ENCODE assay signal across 8 cellular contexts in genomic region chr11:68839953-68840641, GRCh38. TPM values are rescaled to one million over a fixed set of nuclear protein-coding genes. Genes with fewer than 3 reads are reported as not detected.
DNase-seq lines count a peak whose midpoint lies in the region; ATAC-seq and TF ChIP-seq lines count a peak whose summit lies in the region.

No MANE protein-coding gene starts in this region.

- H3K4me1 Mint-ChIP-seq in activated CD8-positive, alpha-beta T cell treated with anti-CD3 and anti-CD28 coated beads, Interleukin-2, amount 10 ng/mL, durations not matched to agents 7 days and 5 days (ENCODE audit: low read depth), result peaks cover 65% of the 10 kb centered on the region
- H3K4me1 Mint-ChIP-seq in glutamatergic neuron (ENCODE audit: low read depth, unreplicated experiment), result peaks cover 2% of the 10 kb centered on the region

- peak overlapping the region; percentile 39 for H3K4me3 ChIP-seq in retinal pigment epithelial cell (ENCODE audit: low read length)

- H3K9me3 Mint-ChIP-seq in activated CD8-positive, alpha-beta T cell treated with anti-CD3 and anti-CD28 coated beads, Interleukin-2, amount 10 ng/mL, durations not matched to agents 7 days and 5 days (ENCODE audit: insufficient read depth), result no peaks in the 10 kb centered on the region
- H3K9me3 Mint-ChIP-seq in glutamatergic neuron (ENCODE audit: unreplicated experiment), result peaks cover 7% of the 10 kb centered on the region

- no peaks in the 10 kb centered on the region for H3K27me3 Mint-ChIP-seq in activated CD8-positive, alpha-beta T cell treated with anti-CD3 and anti-CD28 coated beads, Interleukin-2, amount 10 ng/mL, durations not matched to agents 7 days and 5 days (ENCODE audit: low read depth)
- peaks cover 16% of the 10 kb centered on the region for H3K27me3 Mint-ChIP-seq in glutamatergic neuron (ENCODE audit: unreplicated experiment)

- H3K27ac Mint-ChIP-seq in activated CD8-positive, alpha-beta T cell treated with anti-CD3 and anti-CD28 coated beads, Interleukin-2, amount 10 ng/mL, durations not matched to agents 7 days and 5 days, result peak overlapping the region; percentile 96
- no peak overlapping the region for H3K27ac Mint-ChIP-seq in glutamatergic neuron (ENCODE audit: unreplicated experiment)

- peaks cover 14% of the 10 kb centered on the region for H3K36me3 Mint-ChIP-seq in activated CD8-positive, alpha-beta T cell treated with anti-CD3 and anti-CD28 coated beads, Interleukin-2, amount 10 ng/mL, durations not matched to agents 7 days and 5 days (ENCODE audit: low read depth)
- H3K36me3 Mint-ChIP-seq in glutamatergic neuron (ENCODE audit: unreplicated experiment), result peaks cover 4% of the 10 kb centered on the region

- H3K4me3 Mint-ChIP-seq in activated CD8-positive, alpha-beta T cell treated with anti-CD3 and anti-CD28 coated beads, Interleukin-2, amount 10 ng/mL, durations not matched to agents 7 days and 5 days, result peak overlapping the region; percentile 87
- H3K4me3 Mint-ChIP-seq in glutamatergic neuron (ENCODE audit: unreplicated experiment), result peak overlapping the region; percentile 85

- no peak for ATAC-seq in activated CD8-positive, alpha-beta T cell treated with anti-CD3 and anti-CD28 coated beads, Interleukin-2, amount 10 ng/mL, durations not matched to agents 7 days and 5 days

- TF ChIP-seq CTCF in glutamatergic neuron (IDR thresholded peaks at IDR 0.05; ENCODE audit: partially characterized antibody, unreplicated experiment) (no peak), retinal pigment epithelial cell (conservative IDR thresholded peaks at IDR 0.05; ENCODE audit: low read depth, low read length) (no peak)

- CTCF ChIA-PET in activated CD8-positive, alpha-beta T cell treated with anti-CD3 and anti-CD28 coated beads, Interleukin-2, amount 10 ng/mL, durations not matched to agents 7 days and 5 days (lab: Charles Lee), result no interaction called here

- POLR2A ChIA-PET in activated CD8-positive, alpha-beta T cell treated with anti-CD3 and anti-CD28 coated beads, Interleukin-2, amount 10 ng/mL, durations not matched to agents 7 days and 5 days (lab: Charles Lee), result interaction anchor here (2.0 kb wide), 1 partner anchor 10 kb away, joined by 7 read pairs; no protein-coding TSS in a partner anchor

- DNase-seq in NCI-H2107 treated with DMSO at 0.1 percent for 48 hours (lab: John Stamatoyannopoulos, UW; ENCODE audit: unreplicated experiment), result peak; percentile 19
- DNase-seq in NCI-H2107 (lab: John Stamatoyannopoulos, UW), result no peak
- peak; percentile 65 to 70 for DNase-seq in Kasumi-1 (lab: John Stamatoyannopoulos, UW)
- DNase-seq in activated CD8-positive, alpha-beta T cell treated with anti-CD3 and anti-CD28 coated beads, Interleukin-2, amount 10 ng/mL, durations not matched to agents 7 days and 5 days, result peak; percentile 46
- no peak for DNase-seq in glutamatergic neuron
- DNase-seq in retinal pigment epithelial cell (ENCODE audit: low read depth), result no peak
- DNase-seq in activated CD4-positive, CD25-positive, alpha-beta regulatory T cell treated with anti-CD3 and anti-CD28 coated beads, Interleukin-2, amount 50 U/mL, for 72 hours, result no peak
- DNase-seq in NCI-H2171 (lab: John Stamatoyannopoulos, UW), result no peak

RNA-seq across cellular contexts. Expression of gene CPT1A, which starts 1.6 kb away (rescaled TPM):
- total RNA-seq in activated CD8-positive, alpha-beta T cell treated with anti-CD3 and anti-CD28 coated beads, Interleukin-2, amount 10 ng/mL, durations not matched to agents 7 days and 5 days, result 10 to 100 TPM; 63.2 to 69.1 TPM
- total RNA-seq in glutamatergic neuron (ENCODE audit: unreplicated experiment), result 4.1 TPM

Comparison
In these comparisons a context has a peak if more than half of its experiments do, and no peak if none do; other contexts are left out.
1. DNase-seq: peak in NCI-H2107 treated with DMSO at 0.1 percent for 48 hours (single experiment), Kasumi-1 (2 of 2) and activated CD8-positive, alpha-beta T cell treated with anti-CD3 and anti-CD28 coated beads, Interleukin-2, amount 10 ng/mL, durations not matched to agents 7 days and 5 days (single experiment); none in NCI-H2107 (single experiment), glutamatergic neuron (single experiment), retinal pigment epithelial cell (single experiment), activated CD4-positive, CD25-positive, alpha-beta regulatory T cell treated with anti-CD3 and anti-CD28 coated beads, Interleukin-2, amount 50 U/mL, for 72 hours (single experiment) and NCI-H2171 (single experiment).
2. RNA of gene CPT1A, which starts 1.6 kb away (total RNA-seq): 63.2 to 69.1 TPM in activated CD8-positive, alpha-beta T cell treated with anti-CD3 and anti-CD28 coated beads, Interleukin-2, amount 10 ng/mL, durations not matched to agents 7 days and 5 days; 4.1 TPM in glutamatergic neuron (single experiment); every median in the first group is over 10 times any median in the second.